In the genomic region with DNA sequence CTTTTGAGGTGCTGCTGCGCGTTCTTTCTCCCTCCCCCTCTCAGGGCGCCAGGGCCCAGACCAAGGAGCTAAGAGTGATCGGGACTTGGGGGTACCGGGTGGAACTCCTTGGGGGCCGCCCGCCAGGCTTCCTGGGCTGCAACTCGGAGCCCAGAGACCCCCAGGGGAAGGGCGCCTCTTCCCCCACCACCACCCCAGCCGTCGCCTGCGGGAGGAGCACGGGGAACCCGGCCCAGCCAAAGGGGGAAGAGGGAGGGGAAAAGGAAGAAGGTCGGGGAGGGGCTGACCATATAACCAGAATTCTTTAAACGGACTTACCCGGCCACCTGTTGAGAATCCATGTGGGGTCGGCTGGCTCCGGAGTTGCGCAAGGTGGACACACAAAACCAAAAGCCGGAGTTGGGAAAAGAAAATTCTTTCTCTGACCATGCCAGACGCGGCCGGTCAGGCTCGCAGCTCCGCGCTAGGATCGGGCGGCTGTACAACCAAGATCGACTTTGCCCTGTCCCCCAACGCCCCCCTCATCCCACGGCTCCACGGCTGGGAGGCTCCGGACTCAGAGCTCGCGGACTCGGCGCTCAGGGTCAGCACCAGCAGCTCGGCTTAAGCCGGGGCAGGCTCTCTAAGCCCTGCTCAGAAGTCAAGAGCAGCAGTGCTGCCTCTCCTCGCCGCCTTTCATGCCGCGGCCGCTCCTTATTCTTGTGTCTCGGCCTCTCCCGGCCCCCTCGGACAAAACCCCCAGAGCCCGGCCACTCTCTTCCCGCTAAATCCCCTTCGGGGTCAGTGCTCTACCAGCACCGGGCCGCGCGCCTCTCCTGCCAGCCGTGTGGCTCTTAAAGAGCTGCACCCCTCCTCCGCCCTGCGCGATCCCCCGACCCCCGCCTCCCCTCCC, we compare ENCODE assay signal across 10 cellular contexts. TPM values are rescaled to one million over a fixed set of nuclear protein-coding genes. Genes with fewer than 3 reads are reported as not detected.
A peak's percentile ranks its signal among the peaks of the same experiment; 100 is the strongest.
DNase-seq lines count a peak whose midpoint lies in the region; ATAC-seq, FAIRE-seq and TF ChIP-seq lines count a peak whose summit lies in the region.
"Had no signal": no experiment of that assay in that cellular context is flagged by ENCODE, and none has a peak within 500 bp of the region (broad histone marks: within the 10 kb centered on the region; RNA-seq: fewer than 3 reads in every experiment).

No MANE protein-coding gene starts in this region.

- peak overlapping the region; percentile 83 for H3K4me3 Mint-ChIP-seq in neural progenitor cell
- H3K4me3 Mint-ChIP-seq: activated CD8-positive, alpha-beta T cell treated with anti-CD3 and anti-CD28 coated beads for 36 hours had no signal

- peaks cover 8% of the 10 kb centered on the region for H3K9me3 Mint-ChIP-seq in neural progenitor cell
- H3K9me3 Mint-ChIP-seq: activated CD8-positive, alpha-beta T cell treated with anti-CD3 and anti-CD28 coated beads for 36 hours had no signal

- no peaks in the 10 kb centered on the region for H3K9me1 ChIP-seq in K562 (ENCODE audit: control insufficient read depth, insufficient read depth, low read length)

- CTCF ChIA-PET in K562 (lab: Yijun Ruan, JAX; ENCODE audit: low intra/inter-chr PET ratio), result no interaction called here

- H3K4me2 ChIP-seq in K562 (ENCODE audit: insufficient read depth, low read length) (no peak overlapping the region), neural progenitor cell (peak overlapping the region; percentile 99)

- H3K9ac ChIP-seq in ES-I3 (ENCODE audit: low read depth, low read length) (peak overlapping the region; percentile 29; the same call in 1 of the 2 replicates), HUES48 (ENCODE audit: low read depth, low read length) (no peak overlapping the region), K562 (ENCODE audit: insufficient read depth in 1 of 2, low read depth in 2 of 2, low read length in 2 of 2) (no peak overlapping the region), neural progenitor cell (peak overlapping the region; percentile 59)

- H3K4me1 Mint-ChIP-seq in neural progenitor cell, result peaks cover 43% of the 10 kb centered on the region

- H2AFZ ChIP-seq in K562 (ENCODE audit: low read depth, low read length), result no peak overlapping the region
- H2AFZ ChIP-seq in neural progenitor cell (replicated peaks), result no peak overlapping the region

- H3K36me3 ChIP-seq in ES-I3 (ENCODE audit: insufficient read depth, low read length) (no peaks in the 10 kb centered on the region), HUES48 (ENCODE audit: control insufficient read depth, insufficient read depth, low read length) (no peaks in the 10 kb centered on the region), K562 (ENCODE audit: control insufficient read depth, insufficient read depth, low read length) (no peaks in the 10 kb centered on the region), neural progenitor cell (no peaks in the 10 kb centered on the region), gastroesophageal sphincter (no peaks in the 10 kb centered on the region)

- TF ChIP-seq EP300 in K562 (IDR thresholded peaks at IDR 0.05; ENCODE audit: low read length), result no peak
- TF ChIP-seq EP300 in gastroesophageal sphincter (IDR thresholded peaks at IDR 0.05), result no peak

- H3K36me3 Mint-ChIP-seq in neural progenitor cell, result no peaks in the 10 kb centered on the region

- in situ Hi-C loops in K562 (cut with MboI), result no loop called here

- H3K9me3 ChIP-seq in ES-I3 (ENCODE audit: control insufficient read depth, insufficient read depth, low read length) (no peaks in the 10 kb centered on the region), HUES48 (ENCODE audit: control insufficient read depth, insufficient read depth, low read length) (no peaks in the 10 kb centered on the region), K562 (replicated peaks; ENCODE audit: control insufficient read depth, insufficient read depth, low read depth, low read length) (no peaks in the 10 kb centered on the region), neural progenitor cell (ENCODE audit: low read depth) (no peaks in the 10 kb centered on the region), gastroesophageal sphincter (no peaks in the 10 kb centered on the region)

- H3K79me2 ChIP-seq in K562 (ENCODE audit: control insufficient read depth, insufficient read depth, low read length), result no peaks in the 10 kb centered on the region
- H3K79me2 ChIP-seq in neural progenitor cell (ENCODE audit: low read depth), result peaks cover 98% of the 10 kb centered on the region

- H4K20me1 ChIP-seq in K562 (replicated peaks; ENCODE audit: control insufficient read depth, insufficient read depth, low read length), result no peaks in the 10 kb centered on the region
- H4K20me1 ChIP-seq in neural progenitor cell (ENCODE audit: low read depth), result peaks cover 75% of the 10 kb centered on the region

- peaks cover 78% of the 10 kb centered on the region for H3F3A ChIP-seq in neural progenitor cell (ENCODE audit: low read depth)

- H3K27ac Mint-ChIP-seq in neural progenitor cell, result no peak overlapping the region
- H3K27ac Mint-ChIP-seq: activated CD8-positive, alpha-beta T cell treated with anti-CD3 and anti-CD28 coated beads for 36 hours had no signal

- FAIRE-seq in K562 (lab: Jason Lieb, UNC), result no peak

- H3K4me3 ChIP-seq in HUES48 (ENCODE audit: low read depth, low read length), result peak overlapping the region; percentile 55
- no peak overlapping the region for H3K4me3 ChIP-seq in K562
- H3K4me3 ChIP-seq in neural progenitor cell, result peak overlapping the region; percentile 96
- H3K4me3 ChIP-seq in gastroesophageal sphincter, result peak overlapping the region in 1 of 2 donors; percentile 18

- peaks cover 85% of the 10 kb centered on the region for H3K27me3 Mint-ChIP-seq in neural progenitor cell (ENCODE audit: insufficient read depth, low read depth)

- H3K4me1 ChIP-seq in ES-I3 (ENCODE audit: insufficient read depth, low read length) (peaks cover 11% of the 10 kb centered on the region), HUES48 (ENCODE audit: control insufficient read depth, insufficient read depth, low read length) (peaks cover 59% of the 10 kb centered on the region), K562 (replicated peaks in 1 of 2; ENCODE audit: control insufficient read depth in 2 of 2, insufficient read depth in 2 of 2, low read length in 2 of 2) (peaks cover 0 to 15% of the 10 kb centered on the region in 2 experiments; a peak in 2 of 5 replicates), neural progenitor cell (peaks cover 60% of the 10 kb centered on the region), gastroesophageal sphincter (peaks cover 0 to 63% (median 26%) of the 10 kb centered on the region in 3 donors)

- TF ChIP-seq RAD21 in K562 (CRISPR knock-in tag; conservative IDR thresholded peaks at IDR 0.05 in 1 of 2, IDR thresholded peaks at IDR 0.05 in 1 of 2), result no peak

- no peak overlapping the region for H3K27ac ChIP-seq in HUES48 (ENCODE audit: low read depth, low read length)
- no peak overlapping the region for H3K27ac ChIP-seq in K562 (ENCODE audit: extremely low read depth, low read depth, low read length)
- peak overlapping the region; percentile 50 for H3K27ac ChIP-seq in neural progenitor cell
- no peak overlapping the region for H3K27ac ChIP-seq in gastroesophageal sphincter

- BruUV-seq in K562 (replicated peaks; lab: Mats Ljungman, UMichigan), result no TSS peak

- TF ChIP-seq POLR2A in K562 (conservative IDR thresholded peaks at IDR 0.05) (no peak), gastroesophageal sphincter (IDR thresholded peaks at IDR 0.05) (no peak)

- no peak; the same call in 2 of the 3 replicates for ATAC-seq in K562
- no peak for ATAC-seq in gastroesophageal sphincter
- ATAC-seq: activated CD8-positive, alpha-beta T cell treated with anti-CD3 and anti-CD28 coated beads for 36 hours had no signal

- WGBS in K562 (ENCODE audit: insufficient coverage, low coverage, missing lambda C conversion rate), result 1% methylated on average over 33 of the region's 61 CpGs
- 0% methylated on average over 3 of the region's 61 CpGs for whole genome bisulfite sequencing in gastroesophageal sphincter (ENCODE audit: low coverage in 1 of 2), 2 donors

- intact Hi-C loops in K562 (cut with micrococcal nuclease), result no loop called here

- POLR2A ChIA-PET in K562 (lab: Yijun Ruan, JAX), result no interaction called here

- TF ChIP-seq CTCF in K562 (IDR thresholded peaks at IDR 0.05 in 2 of 3, conservative IDR thresholded peaks at IDR 0.05 in 1 of 3; ENCODE audit: insufficient read depth in 2 of 3, low read depth in 1 of 3, low read length in 3 of 3) (no peak), neural progenitor cell (IDR thresholded peaks at IDR 0.05) (no peak), gastroesophageal sphincter (IDR thresholded peaks at IDR 0.05) (no peak)

- no peak for DNase-seq in K562 (ENCODE audit: extremely low read depth in 1 of 4, low spot score in 3 of 4)
- DNase-seq in neural progenitor cell (ENCODE audit: low spot score), result peak; percentile 83
- DNase-seq in NAMALWA (ENCODE audit: low spot score), result no peak
- no peak for DNase-seq in LoVo (ENCODE audit: low spot score)
- no peak for DNase-seq in NK-92 (lab: John Stamatoyannopoulos, UW; ENCODE audit: unreplicated experiment)
- DNase-seq: activated CD8-positive, alpha-beta T cell treated with anti-CD3 and anti-CD28 coated beads for 36 hours; stimulated activated naive CD4-positive, alpha-beta T cell treated with Interleukin-2 at 50 U/mL for 16 hours had no signal

- H3K27me3 ChIP-seq in HUES48 (ENCODE audit: control insufficient read depth, insufficient read depth, low read length) (peaks cover 98% of the 10 kb centered on the region), K562 (ENCODE audit: control insufficient read depth in 2 of 2, insufficient read depth in 2 of 2, low read length in 2 of 2) (peaks cover 60 to 72% of the 10 kb centered on the region in 2 experiments; a peak in 3 of 5 replicates), neural progenitor cell (peaks cover 78% of the 10 kb centered on the region), gastroesophageal sphincter (peaks cover 100% of the 10 kb centered on the region)

RNA-seq across cellular contexts. Expression of a gene that starts 6.3 kb away (rescaled TPM):
- not detected in 2 replicates for total RNA-seq in K562 (2011; cell fraction: chromatin; rRNA removed; ENCODE audit: low replicate concordance)
- not detected in 2 replicates for total RNA-seq in K562 (2011; cell fraction: nucleolus; rRNA removed)
- total RNA-seq in K562 (2011; cell fraction: nucleoplasm; rRNA removed), result not detected in 2 replicates
- not detected in 2 replicates for total RNA-seq in K562 (2014; rRNA removed)
- not detected in 2 replicates for total RNA-seq in K562 (2014; rRNA removed; fragmentation: Illumina TruSeq; extraction: Trizol)
- total RNA-seq in K562 (2015; rRNA removed; fragmentation: Illumina TruSeq; extraction: Trizol), result not detected in 2 replicates
- total RNA-seq in K562 (2021), result not detected in 2 replicates
- not detected in 2 replicates for polyA plus RNA-seq in K562 (2011; rRNA removed)
- polyA plus RNA-seq in K562 (2011; cell fraction: cytosol; rRNA removed), result not detected in 2 replicates
- polyA plus RNA-seq in K562 (2011; cell fraction: nucleus; rRNA removed), result not detected in 2 replicates
- polyA plus RNA-seq in K562 (2012), result not detected in 2 replicates
- not detected in 2 replicates for polyA plus RNA-seq in K562 (2014; fragmentation: Illumina TruSeq; extraction: Trizol)
- polyA plus RNA-seq in K562 (2014; fragmentation: Nextera tagmentation; extraction: Ambion mirVana), result not detected
- not detected in 2 replicates for polyA plus RNA-seq in K562 (2014; rRNA removed)
- not detected in 2 replicates for polyA minus RNA-seq in K562 (2011; rRNA and poly(A)+ RNA removed)
- polyA minus RNA-seq in K562 (2011; cell fraction: cytosol; rRNA and poly(A)+ RNA removed), result not detected in 2 replicates
- polyA minus RNA-seq in K562 (2011; cell fraction: nucleus; rRNA and poly(A)+ RNA removed), result not detected in 2 replicates
- total RNA-seq in neural progenitor cell (ENCODE audit: low replicate concordance), result 14.5 and 28.8 TPM in 2 replicates
- total RNA-seq in gastroesophageal sphincter, result under 1 TPM in 1 of 4 donors, not detected in 3; 0.15 TPM
- total RNA-seq: activated CD8-positive, alpha-beta T cell treated with anti-CD3 and anti-CD28 coated beads for 36 hours had no signal

Comparison
In these comparisons a context has a peak if more than half of its experiments do, and no peak if none do; other contexts are left out.
1. H3K9ac ChIP-seq: peak in ES-I3 (single experiment) and neural progenitor cell (single experiment); none in HUES48 (single experiment) and K562 (0 of 2).
2. RNA of a gene that starts 6.3 kb away (total RNA-seq): 14.5 to 28.8 TPM in neural progenitor cell; not detected in K562 and 0.15 TPM in gastroesophageal sphincter; every median in the first group is over 10 times any median in the second.